18 cellular contexts compared by ENCODE assay signal in genomic region chr7:43815373-43815772, GRCh38. TPM values are rescaled to one million over a fixed set of nuclear protein-coding genes. Genes with fewer than 3 reads are reported as not detected.
DNase-seq lines count a peak whose midpoint lies in the region; ATAC-seq and TF ChIP-seq lines count a peak whose summit lies in the region.
"Had no signal": no experiment of that assay in that cellular context is flagged by ENCODE, and none has a peak within 500 bp of the region (broad histone marks: within the 10 kb centered on the region; RNA-seq: fewer than 3 reads in every experiment).

No MANE protein-coding gene starts in this region.

- no peak overlapping the region for H2BK5ac ChIP-seq in neuronal stem cell (ENCODE audit: low read length)

- H3K4me1 Mint-ChIP-seq in GM23338 (peaks cover 22% of the 10 kb centered on the region), endodermal cell (peaks cover 24% of the 10 kb centered on the region)
- H3K4me1 Mint-ChIP-seq: B cell had no signal

- no peak overlapping the region for H3K18ac ChIP-seq in neuronal stem cell (ENCODE audit: low read length)

- no peak overlapping the region for H2BK12ac ChIP-seq in neuronal stem cell (ENCODE audit: low read length)

- H3K36me3 Mint-ChIP-seq in GM23338 (ENCODE audit: low read depth) (peaks cover 20% of the 10 kb centered on the region; the same call in 2 of the 3 replicates), endodermal cell (ENCODE audit: low read depth) (no peaks in the 10 kb centered on the region)

- TF ChIP-seq CTCF in GM23338 (conservative IDR thresholded peaks at IDR 0.05; ENCODE audit: low read depth in 2 of 2), result no peak
- no peak for TF ChIP-seq CTCF in Loucy (conservative IDR thresholded peaks at IDR 0.05; ENCODE audit: low read length)
- no peak for TF ChIP-seq CTCF in endodermal cell (conservative IDR thresholded peaks at IDR 0.05)

- H4K91ac ChIP-seq in neuronal stem cell (ENCODE audit: low read depth, low read length, poor library complexity), result no peak overlapping the region

- H3K9me3 Mint-ChIP-seq in GM23338 (peaks cover 25% of the 10 kb centered on the region), endodermal cell (peaks cover 2% of the 10 kb centered on the region)

- no peak overlapping the region for H2AK5ac ChIP-seq in neuronal stem cell (ENCODE audit: low read depth, low read length)

- ATAC-seq in GM23338 (peak; percentile 46; the same call in 2 of the 3 replicates), GM19023 (IDR thresholded peaks at IDR 0.05; ENCODE audit: unreplicated experiment) (no peak), left lobe of liver (no peak)
- ATAC-seq: A549, SK-N-SH treated with all-trans-retinoic acid at 6 μM for 48 hours had no signal

- H3K4me3 Mint-ChIP-seq in GM23338 (no peak overlapping the region), endodermal cell (no peak overlapping the region)
- H3K4me3 Mint-ChIP-seq: B cell had no signal

- H3K27ac ChIP-seq in GM23338 (ENCODE audit: low read depth) (no peak overlapping the region), endodermal cell (ENCODE audit: low read depth, low read length) (no peak overlapping the region), neuronal stem cell (replicated peaks; ENCODE audit: low read length) (no peak overlapping the region)
- H3K27ac ChIP-seq: A549 had no signal

- no peak for DNase-seq in GM23338 (ENCODE audit: low spot score)
- peak; percentile 51 for DNase-seq in endodermal cell
- no peak for DNase-seq in neuronal stem cell (ENCODE audit: low spot score)
- no peak for DNase-seq in RKO (ENCODE audit: low spot score)
- DNase-seq in left lobe of liver (ENCODE audit: low spot score), result no peak
- DNase-seq: DMS53, EL, HCEC 1CT, KG1, NCI-H1092 treated with DMSO at 0.1 percent for 48 hours, NCI-H1436 treated with DMSO at 0.1 percent for 48 hours, NCI-H1930 had no signal

- H3K36me3 ChIP-seq in GM23338 (ENCODE audit: insufficient read depth) (0 out of 2 replicates have a peak, but pooled peaks cover 2% of the 10 kb centered on the region), Loucy (ENCODE audit: insufficient read depth, low read length) (no peaks in the 10 kb centered on the region), endodermal cell (ENCODE audit: control insufficient read depth, insufficient read depth, low read length) (no peaks in the 10 kb centered on the region), neuronal stem cell (replicated peaks in 1 of 2; ENCODE audit: control insufficient read depth in 2 of 2, insufficient read depth in 2 of 2, low read length in 2 of 2) (no peaks in the 10 kb centered on the region)

- no peaks in the 10 kb centered on the region for H3K9me3 ChIP-seq in Loucy (ENCODE audit: insufficient read depth, low read depth, low read length)
- peaks cover 9% of the 10 kb centered on the region for H3K9me3 ChIP-seq in endodermal cell (ENCODE audit: control insufficient read depth, low read length)
- H3K9me3 ChIP-seq in neuronal stem cell (replicated peaks in 1 of 2; ENCODE audit: control insufficient read depth in 2 of 2, insufficient read depth in 1 of 2, low read depth in 1 of 2, low read length in 2 of 2), result no peaks in the 10 kb centered on the region

- 40 to 76% methylated on average over 1 to 3 of the region's 3 CpGs for WGBS in endodermal cell (ENCODE audit: insufficient coverage in 1 of 2, insufficient read length in 1 of 2), 2 experiments
- no CpG with 5 or more reads among the region's 3 CpGs for WGBS in neuronal stem cell (ENCODE audit: extremely low coverage in 2 of 2, insufficient read length in 2 of 2, insufficient replicate concordance in 1 of 2), 2 donors

- H3K79me2 ChIP-seq in GM23338 (replicated peaks; ENCODE audit: insufficient read depth), result no peaks in the 10 kb centered on the region
- no peaks in the 10 kb centered on the region for H3K79me2 ChIP-seq in Loucy (ENCODE audit: insufficient read depth, low read length)

- H3K4me2 ChIP-seq in GM23338 (peak overlapping the region; percentile 45), Loucy (ENCODE audit: low read depth, low read length, poor library complexity, severe bottlenecking) (no peak overlapping the region), neuronal stem cell (ENCODE audit: insufficient read depth, low read length, poor library complexity, severe bottlenecking) (no peak overlapping the region)
- H3K4me2 ChIP-seq: A549 had no signal

- no peak overlapping the region for H3K4ac ChIP-seq in neuronal stem cell (ENCODE audit: low read length)

- H3K9ac ChIP-seq in Loucy (ENCODE audit: low read depth, low read length, poor library complexity, severe bottlenecking), result no peak overlapping the region
- H3K9ac ChIP-seq in endodermal cell (ENCODE audit: extremely low read depth, low read length, poor library complexity, severe bottlenecking), result no peak overlapping the region
- no peak overlapping the region for H3K9ac ChIP-seq in neuronal stem cell (ENCODE audit: low read depth, low read length, poor library complexity)

- H3F3A ChIP-seq in GM23338 (replicated peaks; ENCODE audit: low read depth) (no peaks in the 10 kb centered on the region), Loucy (ENCODE audit: low read depth) (no peaks in the 10 kb centered on the region)

- H3K27me3 Mint-ChIP-seq in GM23338 (ENCODE audit: insufficient read depth, low read depth, poor library complexity) (peaks cover 3% of the 10 kb centered on the region), endodermal cell (ENCODE audit: insufficient read depth) (peaks cover 3% of the 10 kb centered on the region)

- H3K79me1 ChIP-seq in neuronal stem cell (ENCODE audit: low read depth, low read length), result no peaks in the 10 kb centered on the region

- no peak overlapping the region for H2BK15ac ChIP-seq in neuronal stem cell (ENCODE audit: low read length)

- peak overlapping the region; percentile 72 for H2AFZ ChIP-seq in GM23338
- 0 out of 2 replicates have a peak overlapping the region, but pooled peaks have one; percentile 2 for H2AFZ ChIP-seq in Loucy (ENCODE audit: low read length)
- peak overlapping the region; percentile 20 for H2AFZ ChIP-seq in neuronal stem cell (ENCODE audit: low read length)

- H3K23ac ChIP-seq in neuronal stem cell (ENCODE audit: low read depth, low read length, poor library complexity), result no peak overlapping the region

- H3K27me3 ChIP-seq in GM23338 (ENCODE audit: insufficient read depth) (no peaks in the 10 kb centered on the region), Loucy (ENCODE audit: insufficient read depth, low read length, poor library complexity, severe bottlenecking) (no peaks in the 10 kb centered on the region), endodermal cell (ENCODE audit: control insufficient read depth, insufficient read depth, low read length, poor library complexity, severe bottlenecking) (no peaks in the 10 kb centered on the region), neuronal stem cell (ENCODE audit: control insufficient read depth in 3 of 3, insufficient read depth in 3 of 3, low read depth in 1 of 3, low read length in 3 of 3) (peaks cover 0 to 16% (median 0%) of the 10 kb centered on the region in 3 experiments)

- H3K14ac ChIP-seq in neuronal stem cell (ENCODE audit: low read length), result no peak overlapping the region

- H2BK120ac ChIP-seq in neuronal stem cell (ENCODE audit: low read depth, low read length), result no peak overlapping the region

- no peaks in the 10 kb centered on the region for H3K9me2 ChIP-seq in GM23338 (ENCODE audit: insufficient read depth)
- H3K9me2 ChIP-seq in Loucy (replicated peaks; ENCODE audit: low read depth, low read length), result no peaks in the 10 kb centered on the region

- no peak overlapping the region for H3K27ac Mint-ChIP-seq in GM23338
- H3K27ac Mint-ChIP-seq in endodermal cell, result peak overlapping the region; percentile 1
- H3K27ac Mint-ChIP-seq: B cell, CD14-positive monocyte had no signal

- H4K20me1 ChIP-seq in GM23338 (replicated peaks; ENCODE audit: insufficient read depth) (no peaks in the 10 kb centered on the region), Loucy (ENCODE audit: insufficient read depth, low read length, poor library complexity, severe bottlenecking) (no peaks in the 10 kb centered on the region)

- H3K4me1 ChIP-seq in GM23338 (ENCODE audit: insufficient read depth) (peaks cover 17% of the 10 kb centered on the region), Loucy (ENCODE audit: insufficient read depth, low read length, poor library complexity, severe bottlenecking) (no peaks in the 10 kb centered on the region), endodermal cell (ENCODE audit: control insufficient read depth, insufficient read depth, low read length) (peaks cover 5% of the 10 kb centered on the region), neuronal stem cell (ENCODE audit: control insufficient read depth in 2 of 2, insufficient read depth in 1 of 2, low read depth in 1 of 2, low read length in 2 of 2) (no peaks in the 10 kb centered on the region)

- H4K8ac ChIP-seq in neuronal stem cell (ENCODE audit: low read depth, low read length), result no peak overlapping the region

- no peak overlapping the region for H3K4me3 ChIP-seq in GM23338
- H3K4me3 ChIP-seq in Loucy (ENCODE audit: low read length, poor library complexity, severe bottlenecking), result no peak overlapping the region
- H3K4me3 ChIP-seq in endodermal cell (ENCODE audit: low read length), result no peak overlapping the region
- H3K4me3 ChIP-seq in neuronal stem cell (ENCODE audit: low read length in 2 of 2), result no peak overlapping the region
- H3K4me3 ChIP-seq: A549 had no signal

TF ChIP-seq in GM23338, 12 proteins besides CTCF, POLR2A, EP300 and RAD21 (continues in another document):
- TF ChIP-seq NANOG (IDR thresholded peaks at IDR 0.05; ENCODE audit: borderline replicate concordance) (no peak), ETS1 (IDR thresholded peaks at IDR 0.05) (no peak)

RNA-seq across cellular contexts. Expression of gene MRPS24, which starts 53.9 kb away (rescaled TPM):
- total RNA-seq in GM23338 (2014; rRNA removed; shearing (Covaris generic)), result 82.9 and 91.2 TPM in 2 replicates
- 143 and 152 TPM in 2 replicates for polyA plus RNA-seq in GM23338 (2016; fragmentation: Nextera tagmentation; extraction: Ambion mirVana)
- total RNA-seq in endodermal cell, result 10 to 100 TPM; 86.5 to 91.0 TPM
- 91.3 TPM for polyA plus RNA-seq in endodermal cell (2013, experiment 1 of 2)
- 73.2 TPM for polyA plus RNA-seq in endodermal cell (2013, experiment 2 of 2)
- polyA plus RNA-seq in neuronal stem cell (2013, experiment 1 of 2), result 130 TPM
- 127 TPM for polyA plus RNA-seq in neuronal stem cell (2013, experiment 2 of 2)
- 70.8 TPM for total RNA-seq in left lobe of liver

RNA-seq across cellular contexts. Expression of gene BLVRA, which starts 56.9 kb away (rescaled TPM):
- 17.0 and 20.4 TPM in 2 replicates for total RNA-seq in GM23338 (2014; rRNA removed; shearing (Covaris generic))
- 37.7 and 46.5 TPM in 2 replicates for polyA plus RNA-seq in GM23338 (2016; fragmentation: Nextera tagmentation; extraction: Ambion mirVana)
- total RNA-seq in endodermal cell (10 to 100 TPM; 32.0 to 41.2 TPM), left lobe of liver (4.0 TPM)
- polyA plus RNA-seq in endodermal cell (2013, experiment 1 of 2), result 14.1 TPM
- 11.2 TPM for polyA plus RNA-seq in endodermal cell (2013, experiment 2 of 2)
- polyA plus RNA-seq in neuronal stem cell (2013, experiment 1 of 2), result 33.7 TPM
- polyA plus RNA-seq in neuronal stem cell (2013, experiment 2 of 2), result 34.5 TPM

Comparison
In these comparisons a context has a peak if more than half of its experiments do, and no peak if none do; other contexts are left out.
1. H2AFZ ChIP-seq: peak in every context shown above with its lines; median percentile 72 in GM23338; 20 in neuronal stem cell; 2 in Loucy.